In genomic region chr1:148048423-148049112, GRCh38 we compare ENCODE assay signal across 8 cellular contexts.
DNase-seq lines count a peak whose midpoint lies in the region; FAIRE-seq and TF ChIP-seq lines count a peak whose summit lies in the region.
"Not testable (repeated sequence)": the region's sequence is repeated elsewhere in the genome, so short reads cannot be mapped to it uniquely, and the experiment has no call there.

No MANE protein-coding gene starts in this region.

- H4K12ac ChIP-seq in trophoblast cell (ENCODE audit: low read depth, low read length) = not testable (repeated sequence)

- not testable (repeated sequence) for H2BK5ac ChIP-seq in trophoblast cell (ENCODE audit: low read depth, low read length, poor library complexity)

- intact Hi-C loops in kidney (cut with DNase I) = not testable (repeated sequence)

- H2AK5ac ChIP-seq in trophoblast cell (ENCODE audit: low read length) = not testable (repeated sequence)

- H3K4ac ChIP-seq in trophoblast cell (ENCODE audit: low read depth, low read length) = not testable (repeated sequence)

- TF ChIP-seq RAD21 in SK-N-SH (IDR thresholded peaks at IDR 0.05; ENCODE audit: low read length) = not testable (repeated sequence)

- not testable (repeated sequence) for FAIRE-seq in bronchial epithelial cell (lab: Jason Lieb, UNC); kidney (lab: Jason Lieb, UNC)

- not testable (repeated sequence) for H3K27ac ChIP-seq in SK-N-SH (ENCODE audit: low read depth in 2 of 2, low read length in 1 of 2); kidney (ENCODE audit: low read depth in 2 of 2, low read length in 2 of 2); trophoblast cell (ENCODE audit: low read depth, low read length)

- H4K20me1 ChIP-seq in SK-N-SH (ENCODE audit: insufficient read depth) = not testable (repeated sequence)

- H3K4me2 ChIP-seq in SK-N-SH = peak overlapping the region; percentile 57; the same call in 1 of the 2 replicates
- peak overlapping the region; percentile 66 for H3K4me2 ChIP-seq in trophoblast cell (ENCODE audit: low read length)

- not testable (repeated sequence) for TF ChIP-seq EP300 in SK-N-SH (IDR thresholded peaks at IDR 0.05; ENCODE audit: borderline replicate concordance in 1 of 2, low read depth in 1 of 2, low read length in 1 of 2)

- not testable (repeated sequence) for H4K8ac ChIP-seq in trophoblast cell (ENCODE audit: low read depth, low read length)

- not testable (repeated sequence) for H3K79me2 ChIP-seq in SK-N-SH (ENCODE audit: insufficient read depth); trophoblast cell (ENCODE audit: control insufficient read depth, insufficient read depth, low read length, poor library complexity)

- peak; percentile 85 for DNase-seq in ELF-1 (ENCODE audit: low read depth, low spot score)
- not testable (repeated sequence) for DNase-seq in SK-N-SH
- peak; percentile 62 to 65 for DNase-seq in activated T-cell treated with anti-CD3 and anti-CD28 coated beads, Interleukin-2, amount 50 U/mL, for 48 hours
- peak; percentile 20 for DNase-seq in bronchial epithelial cell (ENCODE audit: low read depth)
- peak; percentile 29 for DNase-seq in fibroblast of pulmonary artery (ENCODE audit: low read depth)
- peak; percentile 39 for DNase-seq in kidney
- DNase-seq in trophoblast cell = peak; percentile 69 to 74
- DNase-seq in superior temporal gyrus (ENCODE audit: extremely low spot score) = peak; percentile 4

- not testable (repeated sequence) for H3K27me3 ChIP-seq in SK-N-SH (ENCODE audit: insufficient read depth); bronchial epithelial cell (ENCODE audit: control insufficient read depth, insufficient read depth, low read length); trophoblast cell (ENCODE audit: insufficient read depth, low read length)

- not testable (repeated sequence) for H3K36me3 ChIP-seq in SK-N-SH (replicated peaks in 1 of 2; ENCODE audit: control insufficient read depth in 1 of 2, insufficient read depth in 2 of 2, low read length in 1 of 2); bronchial epithelial cell (ENCODE audit: control insufficient read depth, insufficient read depth, low read length); kidney (ENCODE audit: control insufficient read depth in 1 of 2, insufficient read depth in 2 of 2, low read length in 2 of 2); trophoblast cell (ENCODE audit: control insufficient read depth in 1 of 2, insufficient read depth in 2 of 2, low read length in 2 of 2)

- WGBS in SK-N-SH (ENCODE audit: low lambda C conversion rate) = 13% methylated on average over 3 of the region's 51 CpGs
- WGBS in trophoblast cell (ENCODE audit: extremely low coverage, insufficient coverage, insufficient read length) = no CpG with 5 or more reads among the region's 51 CpGs

- not testable (repeated sequence) for H3K23ac ChIP-seq in trophoblast cell (ENCODE audit: low read length)

- CTCF ChIA-PET in SK-N-SH (lab: Yijun Ruan, JAX) = not testable (repeated sequence)

- not testable (repeated sequence) for H3K9ac ChIP-seq in SK-N-SH; kidney (ENCODE audit: low read length in 2 of 2); trophoblast cell (ENCODE audit: low read length)

- H3F3A ChIP-seq in SK-N-SH (replicated peaks; ENCODE audit: insufficient read depth) = not testable (repeated sequence)

- H3K9me2 ChIP-seq in SK-N-SH = not testable (repeated sequence)

- not testable (repeated sequence) for H2BK12ac ChIP-seq in trophoblast cell (ENCODE audit: low read length)

- not testable (repeated sequence) for H4K91ac ChIP-seq in trophoblast cell (ENCODE audit: low read depth, low read length)

- not testable (repeated sequence) for H2BK120ac ChIP-seq in trophoblast cell (ENCODE audit: insufficient read depth, low read length, poor library complexity)

- not testable (repeated sequence) for H3K79me1 ChIP-seq in trophoblast cell (ENCODE audit: low read length)

- not testable (repeated sequence) for H3K4me1 ChIP-seq in SK-N-SH (ENCODE audit: control insufficient read depth in 1 of 2, insufficient read depth in 2 of 2, low read depth in 1 of 2, low read length in 1 of 2); kidney (ENCODE audit: control insufficient read depth in 1 of 2, insufficient read depth in 1 of 2, low read depth in 1 of 2, low read length in 2 of 2); trophoblast cell (ENCODE audit: control insufficient read depth in 1 of 2, insufficient read depth in 2 of 2, low read length in 2 of 2)

- not testable (repeated sequence) for H3K18ac ChIP-seq in trophoblast cell (ENCODE audit: low read length)

- H2AFZ ChIP-seq in SK-N-SH (ENCODE audit: low read depth); trophoblast cell (ENCODE audit: insufficient read depth, low read length, poor library complexity): not testable (repeated sequence)

- POLR2A ChIA-PET in SK-N-SH (lab: Yijun Ruan, JAX) = not testable (repeated sequence)

- TF ChIP-seq CTCF in SK-N-SH (IDR thresholded peaks at IDR 0.05); bronchial epithelial cell (IDR thresholded peaks at IDR 0.05; ENCODE audit: insufficient read depth, low read length, severe bottlenecking); fibroblast of pulmonary artery (IDR thresholded peaks at IDR 0.05; ENCODE audit: low read length, missing control alignments); kidney (IDR thresholded peaks at IDR 0.05; ENCODE audit: borderline replicate concordance, extremely low read depth, insufficient read depth): not testable (repeated sequence)

- peak overlapping the region in 1 of 2 experiments; percentile 21; a peak in 2 of 4 replicates for H3K4me3 ChIP-seq in SK-N-SH (ENCODE audit: low read depth in 2 of 2, low read length in 1 of 2)
- H3K4me3 ChIP-seq in bronchial epithelial cell (ENCODE audit: low read depth, low read length) = peak overlapping the region; percentile 23
- peak overlapping the region; percentile 39 for H3K4me3 ChIP-seq in fibroblast of pulmonary artery (replicated peaks; ENCODE audit: low read depth, low read length)
- H3K4me3 ChIP-seq in kidney (ENCODE audit: low read length in 2 of 2); trophoblast cell (ENCODE audit: low read depth, low read length): not testable (repeated sequence)

- H3K9me3 ChIP-seq in SK-N-SH; kidney (ENCODE audit: control insufficient read depth in 1 of 2, low read length in 2 of 2); trophoblast cell (ENCODE audit: insufficient read depth, low read depth, low read length): not testable (repeated sequence)

- H3K14ac ChIP-seq in trophoblast cell (ENCODE audit: low read length) = not testable (repeated sequence)
